In genomic region chr3:157585386-157585785, GRCh38 we compare ENCODE assay signal across 31 cellular contexts.
"Had no signal": no experiment of that assay in that cellular context is flagged by ENCODE, and none has a peak within 500 bp of the region (broad histone marks: within the 10 kb centered on the region; RNA-seq: fewer than 3 reads in every experiment).

No MANE protein-coding gene starts in this region.

- H3K27ac ChIP-seq: ascending aorta, RWPE1, SJSA1, WERI-Rb-1 had no signal

- H3K36me3 Mint-ChIP-seq: activated CD8-positive, alpha-beta memory T cell treated with anti-CD3 and anti-CD28 coated beads, Interleukin-2, amount 10 ng/mL, durations not matched to agents 7 days and 5 days; activated naive CD4-positive, alpha-beta T cell treated with anti-CD3 and anti-CD28 coated beads, Interleukin-2, amount 50 U/mL, for 72 hours had no signal

- H3K36me3 ChIP-seq: ascending aorta, SJSA1, WERI-Rb-1 had no signal

- H3K27me3 ChIP-seq: ascending aorta, SJSA1 had no signal

- H3K4me3 Mint-ChIP-seq: activated CD8-positive, alpha-beta memory T cell treated with anti-CD3 and anti-CD28 coated beads, Interleukin-2, amount 10 ng/mL, durations not matched to agents 7 days and 5 days; activated naive CD8-positive, alpha-beta T cell treated with anti-CD3 and anti-CD28 coated beads, Interleukin-2, amount 50 U/mL, for 24 hours; activated T-cell treated with anti-CD3 and anti-CD28 coated beads, Interleukin-2, amount 50 U/mL, for 24 hours; activated T-helper 1 cell treated with anti-CD3 and anti-CD28 coated beads, Interleukin-12 subunit alpha, Interleukin-12 subunit beta, Interleukin-2, Interleukin-4 antibody, amounts not matched to agents 30 ng/mL and 10 ng/mL and 1 ng/mL, durations not matched to agents 14 hours and 24 hours and 36 hours had no signal

- ATAC-seq: activated CD8-positive, alpha-beta memory T cell treated with anti-CD3 and anti-CD28 coated beads, Interleukin-2, amount 10 ng/mL, durations not matched to agents 7 days and 5 days; activated naive CD4-positive, alpha-beta T cell treated with anti-CD3 and anti-CD28 coated beads, Interleukin-2, amount 50 U/mL, for 72 hours; activated naive CD8-positive, alpha-beta T cell treated with anti-CD3 and anti-CD28 coated beads, Interleukin-2, amount 50 U/mL, for 24 hours; K562; Panc1; SK-N-SH treated with all-trans-retinoic acid at 6 μM for 48 hours had no signal

- H3K4me1 Mint-ChIP-seq: activated CD8-positive, alpha-beta memory T cell treated with anti-CD3 and anti-CD28 coated beads, Interleukin-2, amount 10 ng/mL, durations not matched to agents 7 days and 5 days; activated naive CD8-positive, alpha-beta T cell treated with anti-CD3 and anti-CD28 coated beads, Interleukin-2, amount 50 U/mL, for 24 hours had no signal

- DNase-seq: activated CD4-positive, alpha-beta T cell treated with anti-CD3 and anti-CD28 coated beads for 4 hours; activated CD4-positive, alpha-beta T cell treated with anti-CD3 and anti-CD28 coated beads, Interleukin-2, amount 50 U/mL, for 4 hours; activated CD8-positive, alpha-beta memory T cell treated with anti-CD3 and anti-CD28 coated beads, Interleukin-2, amount 10 ng/mL, durations not matched to agents 7 days and 5 days; activated effector memory CD4-positive, alpha-beta T cell treated with Interleukin-2 at 50 U/mL for 16 hours; activated naive CD4-positive, alpha-beta T cell; activated naive CD8-positive, alpha-beta T cell treated with anti-CD3 and anti-CD28 coated beads, Interleukin-2, amount 50 U/mL, for 24 hours; activated T-cell treated with anti-CD3 and anti-CD28 coated beads, Interleukin-2, amount 50 U/mL, for 24 hours; amniotic stem cell; caudate nucleus; Karpas-422; MM.1S; NCI-H1105; NCI-H1436; NCI-H1694 treated with DMSO at 0.1 percent for 48 hours; NCI-H2029 treated with DMSO at 0.1 percent for 48 hours; NCI-H226; NCI-H526; NCI-H774; NK-92 treated with Interleukin-12 subunit alpha and Interleukin-12 subunit beta, amount 100 ng/mL, for 24 hours; OCI-M1; Right ventricle myocardium superior; T-helper 2 cell; WERI-Rb-1 had no signal

- H3K9me3 ChIP-seq: ascending aorta, SJSA1 had no signal

- H3K4me1 ChIP-seq: ascending aorta, SJSA1 had no signal

- H3K27ac Mint-ChIP-seq: activated CD8-positive, alpha-beta memory T cell treated with anti-CD3 and anti-CD28 coated beads, Interleukin-2, amount 10 ng/mL, durations not matched to agents 7 days and 5 days; activated naive CD4-positive, alpha-beta T cell treated with anti-CD3 and anti-CD28 coated beads, Interleukin-2, amount 50 U/mL, for 72 hours; activated naive CD8-positive, alpha-beta T cell treated with anti-CD3 and anti-CD28 coated beads, Interleukin-2, amount 50 U/mL, for 24 hours; activated T-cell treated with anti-CD3 and anti-CD28 coated beads, Interleukin-2, amount 50 U/mL, for 24 hours; activated T-helper 1 cell treated with anti-CD3 and anti-CD28 coated beads, Interleukin-12 subunit alpha, Interleukin-12 subunit beta, Interleukin-2, Interleukin-4 antibody, amounts not matched to agents 30 ng/mL and 10 ng/mL and 1 ng/mL, durations not matched to agents 14 hours and 24 hours and 36 hours had no signal

- H3K4me3 ChIP-seq: ascending aorta, K562, SJSA1 had no signal
